ENCODE assay signal across 8 cellular contexts in genomic region chr12:108665608-108666202, GRCh38. TPM values are rescaled to one million over a fixed set of nuclear protein-coding genes. Genes with fewer than 3 reads are reported as not detected.
DNase-seq lines count a peak whose midpoint lies in the region; ATAC-seq and TF ChIP-seq lines count a peak whose summit lies in the region.
"Had no signal": no experiment of that assay in that cellular context is flagged by ENCODE, and none has a peak within 500 bp of the region (broad histone marks: within the 10 kb centered on the region; RNA-seq: fewer than 3 reads in every experiment).

No MANE protein-coding gene starts in this region.

- H3K4me1 Mint-ChIP-seq in memory B cell = peaks cover 32% of the 10 kb centered on the region

- peaks cover 15% of the 10 kb centered on the region for H4K20me1 ChIP-seq in OCI-LY3 (ENCODE audit: insufficient read depth, low read length)

- no peaks in the 10 kb centered on the region for H3K27me3 ChIP-seq in OCI-LY3 (ENCODE audit: low read depth, low read length)
- H3K27me3 ChIP-seq in thoracic aorta (replicated peaks; ENCODE audit: insufficient read depth) = no peaks in the 10 kb centered on the region

- ATAC-seq in memory B cell (ENCODE audit: low read depth) = no peak
- no peak for ATAC-seq in thoracic aorta (ENCODE audit: insufficient number of reproducible peaks, low FRiP score, low read depth)

- DNase-seq in caudate nucleus (lab: John Stamatoyannopoulos, UW) = no peak
- no peak for DNase-seq in memory B cell (ENCODE audit: low spot score in 2 of 2)
- DNase-seq in thoracic aorta (ENCODE audit: low spot score) = no peak
- DNase-seq in LoVo (ENCODE audit: low spot score) = no peak
- DNase-seq in RKO (ENCODE audit: low spot score) = no peak
- DNase-seq in activated CD8-positive, alpha-beta memory T cell treated with anti-CD3 and anti-CD28 coated beads for 24 hours = no peak
- DNase-seq: naive thymus-derived CD8-positive, alpha-beta T cell had no signal

- H3K9me3 Mint-ChIP-seq in memory B cell = no peaks in the 10 kb centered on the region
- H3K9me3 Mint-ChIP-seq: naive thymus-derived CD8-positive, alpha-beta T cell had no signal

- H3K4me3 ChIP-seq in OCI-LY3 (ENCODE audit: low read length) = no peak overlapping the region
- H3K4me3 ChIP-seq in thoracic aorta = no peak overlapping the region

- H3K4me1 ChIP-seq in OCI-LY3 (ENCODE audit: low read length) (peaks cover 54% of the 10 kb centered on the region), thoracic aorta (ENCODE audit: control insufficient read depth in 1 of 2, low read depth in 2 of 2) (peaks cover 52 to 76% of the 10 kb centered on the region in 2 donors)

- H3K27ac Mint-ChIP-seq in memory B cell = peak overlapping the region; percentile 4

- H3K9me3 ChIP-seq in OCI-LY3 (ENCODE audit: insufficient read depth, low read length) (no peaks in the 10 kb centered on the region), thoracic aorta (no peaks in the 10 kb centered on the region)

- H3K36me3 ChIP-seq in OCI-LY3 (replicated peaks; ENCODE audit: low read depth, low read length) (peaks cover 6% of the 10 kb centered on the region), thoracic aorta (no peaks in the 10 kb centered on the region)

- peaks cover 11% of the 10 kb centered on the region for H3K36me3 Mint-ChIP-seq in memory B cell
- H3K36me3 Mint-ChIP-seq: naive thymus-derived CD8-positive, alpha-beta T cell had no signal

- no peak overlapping the region for H2AFZ ChIP-seq in OCI-LY3 (ENCODE audit: low read depth, low read length)

- H3K4me2 ChIP-seq in OCI-LY3 (ENCODE audit: low read length) = 0 out of 2 replicates have a peak overlapping the region, but pooled peaks have one; percentile 53

- no peak overlapping the region for H3K27ac ChIP-seq in OCI-LY3 (ENCODE audit: low read length)
- H3K27ac ChIP-seq in caudate nucleus (ENCODE audit: low read depth, low read length) = peak overlapping the region; percentile 53
- peak overlapping the region; percentile 52 to 88 for H3K27ac ChIP-seq in thoracic aorta

- no peak for TF ChIP-seq CTCF in OCI-LY3 (IDR thresholded peaks at IDR 0.05; ENCODE audit: low read depth, low read length)
- no peak for TF ChIP-seq CTCF in thoracic aorta (IDR thresholded peaks at IDR 0.05)

- H3K9ac ChIP-seq in OCI-LY3 (ENCODE audit: low read length) = no peak overlapping the region

- H3K27me3 Mint-ChIP-seq in memory B cell = no peaks in the 10 kb centered on the region
- H3K27me3 Mint-ChIP-seq: naive thymus-derived CD8-positive, alpha-beta T cell had no signal

- H3K4me3 Mint-ChIP-seq in memory B cell = no peak overlapping the region
- H3K4me3 Mint-ChIP-seq: naive thymus-derived CD8-positive, alpha-beta T cell had no signal

- peaks cover 26% of the 10 kb centered on the region for H3K79me2 ChIP-seq in OCI-LY3 (ENCODE audit: low read length)

RNA-seq across cellular contexts. Expression of gene SELPLG, which starts 32.0 kb away (rescaled TPM):
- 10 to 100 TPM; 14.3 to 17.3 TPM for total RNA-seq in thoracic aorta
